ENCODE assay signal across 11 cellular contexts in genomic region chr5:40904994-40905306, GRCh38. TPM values are rescaled to one million over a fixed set of nuclear protein-coding genes. Genes with fewer than 3 reads are reported as not detected.
DNase-seq lines count a peak whose midpoint lies in the region; ATAC-seq and TF ChIP-seq lines count a peak whose summit lies in the region.
"Had no signal": no experiment of that assay in that cellular context is flagged by ENCODE, and none has a peak within 500 bp of the region (broad histone marks: within the 10 kb centered on the region; RNA-seq: fewer than 3 reads in every experiment).

No MANE protein-coding gene starts in this region.

- H3K27me3 ChIP-seq in left ventricle myocardium inferior (ENCODE audit: low read depth) (no peaks in the 10 kb centered on the region), PC-9 (ENCODE audit: insufficient read depth, low read depth) (no peaks in the 10 kb centered on the region), mucosa of stomach (ENCODE audit: control insufficient read depth, insufficient read depth, low read length) (no peaks in the 10 kb centered on the region), vagina (no peaks in the 10 kb centered on the region)

- POLR2A ChIA-PET in PC-9 (lab: Charles Lee; ENCODE audit: unreplicated experiment), result interaction anchor here (0.7 kb wide), 2 partner anchors 35 to 955 kb away, joined by 4 to 6 read pairs; no protein-coding TSS in a partner anchor

- no peaks in the 10 kb centered on the region for H3K9me2 ChIP-seq in PC-9 (ENCODE audit: insufficient read depth)

- CTCF ChIA-PET in PC-9 (lab: Charles Lee), result interaction anchor here (0.6 to 2.0 kb wide), 11 partner anchors 12 to 938 kb away, joined by 3 to 9 read pairs (median 4); no protein-coding TSS in a partner anchor

- no peak overlapping the region for H3K4me3 ChIP-seq in left ventricle myocardium inferior
- H3K4me3 ChIP-seq in PC-9, result no peak overlapping the region
- H3K4me3 ChIP-seq in mucosa of stomach (ENCODE audit: low read length), result no peak overlapping the region
- no peak overlapping the region for H3K4me3 ChIP-seq in vagina

- ATAC-seq in left cardiac atrium, result no peak

- H3K9me3 ChIP-seq in left ventricle myocardium inferior (replicated peaks) (no peaks in the 10 kb centered on the region), PC-9 (ENCODE audit: insufficient read depth, low read depth) (no peaks in the 10 kb centered on the region), mucosa of stomach (ENCODE audit: control insufficient read depth, low read length) (no peaks in the 10 kb centered on the region), vagina (no peaks in the 10 kb centered on the region)
- H3K9me3 ChIP-seq: neutrophil had no signal

- no peak overlapping the region for H3K4me2 ChIP-seq in PC-9

- DNase-seq in left ventricle myocardium inferior (no peak), left cardiac atrium (no peak), PC-9 (no peak), vagina (ENCODE audit: extremely low spot score in 2 of 2) (no peak), kidney glomerular epithelial cell (lab: John Stamatoyannopoulos, UW) (no peak), COLO668 (lab: John Stamatoyannopoulos, UW; ENCODE audit: unreplicated experiment) (no peak)
- no peak for DNase-seq in activated naive CD4-positive, alpha-beta T cell treated with Interleukin-2 at 50 U/mL for 16 hours
- DNase-seq: activated CD4-positive, alpha-beta T cell treated with anti-CD3 and anti-CD28 coated beads for 4 hours; T-helper 9 cell had no signal

- H3K4me1 ChIP-seq in left ventricle myocardium inferior, result peaks cover 28% of the 10 kb centered on the region
- no peaks in the 10 kb centered on the region for H3K4me1 ChIP-seq in PC-9 (replicated peaks; ENCODE audit: insufficient read depth)
- H3K4me1 ChIP-seq in mucosa of stomach (ENCODE audit: control insufficient read depth, insufficient read depth, low read length), result peaks cover 12% of the 10 kb centered on the region
- no peaks in the 10 kb centered on the region for H3K4me1 ChIP-seq in vagina

- no peak overlapping the region for H2AFZ ChIP-seq in PC-9

- H3K79me2 ChIP-seq in PC-9 (ENCODE audit: low read depth), result no peaks in the 10 kb centered on the region

- H3K27ac ChIP-seq in left ventricle myocardium inferior (replicated peaks) (peak overlapping the region; percentile 76), PC-9 (no peak overlapping the region), vagina (peak overlapping the region; percentile 42)
- H3K27ac ChIP-seq: neutrophil had no signal

- no peak for TF ChIP-seq POLR2A in vagina (IDR thresholded peaks at IDR 0.05)

- H3F3A ChIP-seq in PC-9 (ENCODE audit: insufficient read depth, low read depth), result no peaks in the 10 kb centered on the region

- BruUV-seq in PC-9 (replicated peaks; lab: Mats Ljungman, UMichigan), result no TSS peak

- TF ChIP-seq CTCF in left ventricle myocardium inferior (IDR thresholded peaks at IDR 0.05; ENCODE audit: borderline replicate concordance), result no peak
- peak; percentile 6; the same call in 1 of the 2 replicates for TF ChIP-seq CTCF in PC-9 (conservative IDR thresholded peaks at IDR 0.05)
- TF ChIP-seq CTCF in vagina (IDR thresholded peaks at IDR 0.05), result no peak

- H3K9ac ChIP-seq in mucosa of stomach (ENCODE audit: low read length), result peak overlapping the region; percentile 37

- no peaks in the 10 kb centered on the region for H4K20me1 ChIP-seq in PC-9 (ENCODE audit: insufficient read depth)

- intact Hi-C loops in left ventricle myocardium inferior (cut with micrococcal nuclease), result loop anchor here (10.0 kb wide), 2 partner anchors 290 to 610 kb away; partner anchors contain the start of gene PLCXD3
- intact Hi-C loops in left cardiac atrium (cut with DNase I), result loop anchor here (2.0 to 10.0 kb wide), 4 partner anchors 58 to 940 kb away; no protein-coding TSS in a partner anchor
- intact Hi-C loops in PC-9 (cut with micrococcal nuclease; ENCODE audit: unreplicated experiment), result loop anchor here (1.0 to 5.0 kb wide), 7 partner anchors 92 to 938 kb away; no protein-coding TSS in a partner anchor
- intact Hi-C loops in vagina (cut with DNase I), result loop anchor here (10.0 kb wide), 1 partner anchor 610 kb away; the partner anchor contains the start of gene PLCXD3

- no peaks in the 10 kb centered on the region for H3K36me3 ChIP-seq in left ventricle myocardium inferior
- no peaks in the 10 kb centered on the region for H3K36me3 ChIP-seq in PC-9 (ENCODE audit: low read depth)
- H3K36me3 ChIP-seq in mucosa of stomach (ENCODE audit: control insufficient read depth, insufficient read depth, low read length), result no peaks in the 10 kb centered on the region
- H3K36me3 ChIP-seq in vagina, result no peaks in the 10 kb centered on the region
- H3K36me3 ChIP-seq: neutrophil had no signal

RNA-seq across cellular contexts. Expression of gene C7, which starts 4.3 kb away (rescaled TPM):
- total RNA-seq in left ventricle myocardium inferior, result 175 TPM
- total RNA-seq in left cardiac atrium, result 100 to 1,000 TPM; 429 to 582 TPM
- total RNA-seq in PC-9 (2021), result not detected in 2 replicates
- total RNA-seq in vagina, result 385 TPM

Comparison
In these comparisons a context has a peak if more than half of its experiments do, and no peak if none do; other contexts are left out.
1. RNA of gene C7, which starts 4.3 kb away (total RNA-seq): 429 to 582 TPM in left cardiac atrium, 385 TPM in vagina (single experiment) and 175 TPM in left ventricle myocardium inferior (single experiment); not detected in PC-9; every median in the first group is over 100 times any median in the second.